14 cellular contexts compared by ENCODE assay signal in genomic region chr11:95545116-95545875, GRCh38.
DNase-seq lines count a peak whose midpoint lies in the region; ATAC-seq and TF ChIP-seq lines count a peak whose summit lies in the region.
"Had no signal": no experiment of that assay in that cellular context is flagged by ENCODE, and none has a peak within 500 bp of the region (broad histone marks: within the 10 kb centered on the region; RNA-seq: fewer than 3 reads in every experiment).

No MANE protein-coding gene starts in this region.

- TF ChIP-seq POLR2A in testis (IDR thresholded peaks at IDR 0.05): no peak

- WGBS in endodermal cell (ENCODE audit: insufficient coverage in 1 of 2, insufficient read length in 1 of 2), 2 experiments: 86 to 92% methylated on average over 6 to 9 of the region's 9 CpGs
- 61 to 63% methylated on average over 9 of the region's 9 CpGs for WGBS in testis, 2 donors

- ATAC-seq in GM23338: peak; percentile 34; the same call in 2 of the 3 replicates
- no peak for ATAC-seq in PC-3
- no peak for ATAC-seq in HG02870 (IDR thresholded peaks at IDR 0.05; ENCODE audit: unreplicated experiment)
- ATAC-seq in HG02884 (IDR thresholded peaks at IDR 0.05; ENCODE audit: unreplicated experiment): no peak
- ATAC-seq: activated CD8-positive, alpha-beta memory T cell treated with anti-CD3 and anti-CD28 coated beads, Interleukin-2, amount 10 ng/mL, durations not matched to agents 7 days and 5 days; body of pancreas; effector memory CD8-positive, alpha-beta T cell had no signal

- intact Hi-C loops in PC-3 (cut with micrococcal nuclease) (no loop called here), testis (cut with DNase I; ENCODE audit: low total_unique reads) (no loop called here)

- H3K9me3 ChIP-seq in PC-3 (ENCODE audit: low read length) (no peaks in the 10 kb centered on the region), endodermal cell (ENCODE audit: control insufficient read depth, low read length) (no peaks in the 10 kb centered on the region), testis (no peaks in the 10 kb centered on the region)
- H3K9me3 ChIP-seq: body of pancreas, SJSA1 had no signal

- H3K27me3 ChIP-seq in GM23338 (ENCODE audit: insufficient read depth): no peaks in the 10 kb centered on the region
- 0 out of 2 replicates have a peak, but pooled peaks cover under 1% of the 10 kb centered on the region for H3K27me3 ChIP-seq in PC-3 (ENCODE audit: low read length)
- H3K27me3 ChIP-seq in endodermal cell (ENCODE audit: control insufficient read depth, insufficient read depth, low read length, poor library complexity, severe bottlenecking): no peaks in the 10 kb centered on the region
- H3K27me3 ChIP-seq in testis: no peaks in the 10 kb centered on the region
- H3K27me3 ChIP-seq: body of pancreas, SJSA1 had no signal

- TF ChIP-seq CTCF in GM23338 (conservative IDR thresholded peaks at IDR 0.05; ENCODE audit: low read depth in 2 of 2) (peak; percentile 45 to 46; a peak in 3 of 4 replicates), PC-3 (conservative IDR thresholded peaks at IDR 0.05; ENCODE audit: low read depth, low read length) (peak; percentile 32; the same call in 1 of the 2 replicates), endodermal cell (conservative IDR thresholded peaks at IDR 0.05) (peak; percentile 61), testis (IDR thresholded peaks at IDR 0.05) (no peak)

- H3K27ac ChIP-seq in GM23338 (ENCODE audit: low read depth) (no peak overlapping the region), PC-3 (ENCODE audit: low read length) (no peak overlapping the region), endodermal cell (ENCODE audit: low read depth, low read length) (no peak overlapping the region), testis (no peak overlapping the region)
- H3K27ac ChIP-seq: body of pancreas, SJSA1 had no signal

- H3K9me2 ChIP-seq in GM23338 (ENCODE audit: insufficient read depth) (0 out of 2 replicates have a peak, but pooled peaks cover 13% of the 10 kb centered on the region), PC-3 (replicated peaks; ENCODE audit: low read length) (no peaks in the 10 kb centered on the region)

- H3K4me3 Mint-ChIP-seq in GM23338: no peak overlapping the region
- no peak overlapping the region for H3K4me3 Mint-ChIP-seq in endodermal cell
- H3K4me3 Mint-ChIP-seq: activated CD8-positive, alpha-beta memory T cell treated with anti-CD3 and anti-CD28 coated beads, Interleukin-2, amount 10 ng/mL, durations not matched to agents 7 days and 5 days; effector memory CD8-positive, alpha-beta T cell had no signal

- H3K9ac ChIP-seq in PC-3 (ENCODE audit: low read length): no peak overlapping the region
- no peak overlapping the region for H3K9ac ChIP-seq in endodermal cell (ENCODE audit: extremely low read depth, low read length, poor library complexity, severe bottlenecking)

- no peaks in the 10 kb centered on the region for H3F3A ChIP-seq in GM23338 (replicated peaks; ENCODE audit: low read depth)
- no peaks in the 10 kb centered on the region for H3F3A ChIP-seq in PC-3 (ENCODE audit: low read length, unreplicated experiment)

- no peaks in the 10 kb centered on the region for H3K4me1 Mint-ChIP-seq in GM23338
- no peaks in the 10 kb centered on the region for H3K4me1 Mint-ChIP-seq in endodermal cell
- H3K4me1 Mint-ChIP-seq: activated CD8-positive, alpha-beta memory T cell treated with anti-CD3 and anti-CD28 coated beads, Interleukin-2, amount 10 ng/mL, durations not matched to agents 7 days and 5 days had no signal

- H3K79me2 ChIP-seq in GM23338 (replicated peaks; ENCODE audit: insufficient read depth) (no peaks in the 10 kb centered on the region), PC-3 (ENCODE audit: low read length) (no peaks in the 10 kb centered on the region)

- H3K27ac Mint-ChIP-seq in GM23338 (no peak overlapping the region), endodermal cell (no peak overlapping the region)
- H3K27ac Mint-ChIP-seq: activated CD8-positive, alpha-beta memory T cell treated with anti-CD3 and anti-CD28 coated beads, Interleukin-2, amount 10 ng/mL, durations not matched to agents 7 days and 5 days; effector memory CD8-positive, alpha-beta T cell had no signal

- H3K9me3 Mint-ChIP-seq in GM23338 (no peaks in the 10 kb centered on the region), endodermal cell (no peaks in the 10 kb centered on the region)
- H3K9me3 Mint-ChIP-seq: effector memory CD8-positive, alpha-beta T cell had no signal

- no peak overlapping the region for H3K4me3 ChIP-seq in GM23338
- H3K4me3 ChIP-seq in PC-3 (ENCODE audit: low read length): no peak overlapping the region
- no peak overlapping the region for H3K4me3 ChIP-seq in endodermal cell (ENCODE audit: low read length)
- H3K4me3 ChIP-seq in testis: no peak overlapping the region
- H3K4me3 ChIP-seq: body of pancreas, SJSA1 had no signal

- BruUV-seq in PC-3 (replicated peaks; lab: Mats Ljungman, UMichigan): no TSS peak

- POLR2A ChIA-PET in PC-3 (lab: Charles Lee; ENCODE audit: unreplicated experiment): no interaction called here

- in situ Hi-C loops in ACHN (cut with HindIII; ENCODE audit: low pct_ligation_motif_present, low pct_unique_long_range_greater_than_20kb, low sequenced_read_pairs) (no loop called here), KBM-7 (cut with MboI; ENCODE audit: low pct_unique_long_range_greater_than_20kb, low sequenced_read_pairs) (no loop called here)

- H4K20me1 ChIP-seq in GM23338 (replicated peaks; ENCODE audit: insufficient read depth) (no peaks in the 10 kb centered on the region), PC-3 (ENCODE audit: low read length) (no peaks in the 10 kb centered on the region)

- no peaks in the 10 kb centered on the region for H3K4me1 ChIP-seq in GM23338 (ENCODE audit: insufficient read depth)
- H3K4me1 ChIP-seq in PC-3 (ENCODE audit: insufficient read depth, low read length): no peaks in the 10 kb centered on the region
- H3K4me1 ChIP-seq in endodermal cell (ENCODE audit: control insufficient read depth, insufficient read depth, low read length): no peaks in the 10 kb centered on the region
- no peaks in the 10 kb centered on the region for H3K4me1 ChIP-seq in testis
- H3K4me1 ChIP-seq: body of pancreas, SJSA1 had no signal

- H2AFZ ChIP-seq in GM23338: no peak overlapping the region
- no peak overlapping the region for H2AFZ ChIP-seq in PC-3 (ENCODE audit: low read length)

- H3K36me3 Mint-ChIP-seq in GM23338 (ENCODE audit: low read depth) (no peaks in the 10 kb centered on the region), endodermal cell (ENCODE audit: low read depth) (no peaks in the 10 kb centered on the region)
- H3K36me3 Mint-ChIP-seq: activated CD8-positive, alpha-beta memory T cell treated with anti-CD3 and anti-CD28 coated beads, Interleukin-2, amount 10 ng/mL, durations not matched to agents 7 days and 5 days had no signal

- CTCF ChIA-PET in PC-3 (lab: Charles Lee): no interaction called here

- H3K27me3 Mint-ChIP-seq in GM23338 (ENCODE audit: insufficient read depth, low read depth, poor library complexity) (no peaks in the 10 kb centered on the region), endodermal cell (ENCODE audit: insufficient read depth) (no peaks in the 10 kb centered on the region)
- H3K27me3 Mint-ChIP-seq: activated CD8-positive, alpha-beta memory T cell treated with anti-CD3 and anti-CD28 coated beads, Interleukin-2, amount 10 ng/mL, durations not matched to agents 7 days and 5 days had no signal

- H3K36me3 ChIP-seq in GM23338 (ENCODE audit: insufficient read depth): no peaks in the 10 kb centered on the region
- H3K36me3 ChIP-seq in PC-3 (ENCODE audit: low read depth, low read length): no peaks in the 10 kb centered on the region
- H3K36me3 ChIP-seq in endodermal cell (ENCODE audit: control insufficient read depth, insufficient read depth, low read length): no peaks in the 10 kb centered on the region
- no peaks in the 10 kb centered on the region for H3K36me3 ChIP-seq in testis (ENCODE audit: low read depth, missing control alignments)
- H3K36me3 ChIP-seq: SJSA1 had no signal

- DNase-seq in ACHN (peak; percentile 7), GM23338 (ENCODE audit: low spot score) (peak; percentile 55), PC-3 (no peak), endodermal cell (peak; percentile 45), KBM-7 (no peak), testis (no peak)
- DNase-seq: activated CD8-positive, alpha-beta memory T cell treated with anti-CD3 and anti-CD28 coated beads, Interleukin-2, amount 10 ng/mL, durations not matched to agents 7 days and 5 days; body of pancreas; effector memory CD8-positive, alpha-beta T cell; NCI-H2081; small intestine had no signal

- no peak overlapping the region for H3K4me2 ChIP-seq in GM23338
- H3K4me2 ChIP-seq in PC-3 (ENCODE audit: low read length): no peak overlapping the region

TF ChIP-seq in GM23338, 12 proteins besides CTCF, POLR2A, EP300 and RAD21 (continues in another document):
- no peak for TF ChIP-seq REST (IDR thresholded peaks at IDR 0.05; ENCODE audit: unreplicated experiment)
- no peak for TF ChIP-seq EZH2 (IDR thresholded peaks at IDR 0.05; ENCODE audit: low read depth, unreplicated experiment)
- TF ChIP-seq POLR2AphosphoS5 (IDR thresholded peaks at IDR 0.05; ENCODE audit: low read depth): no peak
- TF ChIP-seq NANOG (IDR thresholded peaks at IDR 0.05; ENCODE audit: borderline replicate concordance): no peak
- TF ChIP-seq CREB1 (CRISPR knock-in tag; IDR thresholded peaks at IDR 0.05; ENCODE audit: low read depth): no peak

Comparison
In these comparisons a context has a peak if more than half of its experiments do, and no peak if none do; other contexts are left out.
1. DNase-seq: peak in ACHN (single experiment), GM23338 (single experiment) and endodermal cell (single experiment); none in PC-3 (single experiment), KBM-7 (single experiment) and testis (single experiment).
2. CTCF ChIP-seq: peak in GM23338 (2 of 2), PC-3 (single experiment) and endodermal cell (single experiment); none in testis (0 of 3).